ENCODE assay signal across 17 cellular contexts in the genomic region with DNA sequence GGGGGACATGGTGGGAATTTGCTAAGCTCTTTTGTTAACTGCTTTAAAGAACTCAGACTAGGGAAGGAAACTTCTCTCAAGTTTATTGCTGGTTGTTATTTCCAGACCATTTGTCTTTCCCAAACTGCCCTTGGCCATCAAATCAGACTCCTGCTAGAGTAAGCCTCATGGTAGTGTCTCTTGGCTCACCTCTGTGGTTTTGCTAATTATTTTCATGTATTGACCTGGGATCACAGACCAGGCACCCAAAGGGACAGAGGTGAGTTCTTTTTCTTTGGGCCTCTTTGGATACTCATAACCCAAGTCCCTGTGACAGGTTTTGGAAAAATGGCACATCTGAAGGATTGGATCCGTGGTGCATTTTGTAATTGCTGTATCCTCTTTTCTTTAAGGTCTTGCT.
"Had no signal": no experiment of that assay in that cellular context is flagged by ENCODE, and none has a peak within 500 bp of the region (broad histone marks: within the 10 kb centered on the region; RNA-seq: fewer than 3 reads in every experiment).

No MANE protein-coding gene starts in this region.

- H3K4me1 ChIP-seq: colonic mucosa had no signal

- ATAC-seq: activated CD4-positive, alpha-beta T cell treated with anti-CD3 and anti-CD28 coated beads for 36 hours; activated T-cell treated with anti-CD3 and anti-CD28 coated beads, Interleukin-2, amount 50 U/mL, for 4 hours; left ventricle myocardium superior; natural killer cell treated with Interleukin-12 subunit alpha and Interleukin-12 subunit beta and Interleukin-15 and Interleukin-18, amount 100 ng/mL, for 72 hours; right cardiac atrium; stimulated activated naive B cell treated with anti-CD40 and anti-IgM and Interleukin-4, amounts not matched to agents 10 μg/mL and 1 μg/mL and 100 μg/mL, for 72 hours had no signal

- H3K4me3 ChIP-seq: colonic mucosa, pancreas, skin epidermis had no signal

- DNase-seq: activated B cell treated with CpG ODN at 0.5 μM for 24 hours; activated CD4-positive, alpha-beta T cell treated with anti-CD3 and anti-CD28 coated beads for 36 hours; activated CD4-positive, alpha-beta T cell treated with anti-CD3 and anti-CD28 coated beads, Interleukin-2, amount 50 U/mL, for 48 hours; activated CD8-positive, alpha-beta memory T cell treated with anti-CD3 and anti-CD28 coated beads, Interleukin-2, amount 50 U/mL, for 48 hours; activated naive CD4-positive, alpha-beta T cell treated with Interleukin-2 at 50 U/mL for 16 hours; activated naive CD8-positive, alpha-beta T cell treated with anti-CD3 and anti-CD28 coated beads for 36 hours; activated T-cell treated with anti-CD3 and anti-CD28 coated beads, Interleukin-2, amount 50 U/mL, for 4 hours; amniotic stem cell; colonic mucosa; left ventricle myocardium superior; pancreas; right cardiac atrium; stimulated activated CD8-positive, alpha-beta memory T cell treated with anti-CD3 and anti-CD28 coated beads, Interleukin-4, amount 100 ng/mL, for 48 hours; stimulated activated naive B cell treated with anti-CD40 and anti-IgM and Interleukin-4, amounts not matched to agents 10 μg/mL and 1 μg/mL and 100 μg/mL, for 72 hours; T1000 had no signal

- H3K27me3 ChIP-seq: colonic mucosa, pancreas had no signal

- H3K9me3 ChIP-seq: colonic mucosa, pancreas had no signal

- H3K27ac ChIP-seq: colonic mucosa, pancreas had no signal

- H3K36me3 ChIP-seq: colonic mucosa, pancreas had no signal
